ENCODE assay signal across 2 cellular contexts in the genomic region with DNA sequence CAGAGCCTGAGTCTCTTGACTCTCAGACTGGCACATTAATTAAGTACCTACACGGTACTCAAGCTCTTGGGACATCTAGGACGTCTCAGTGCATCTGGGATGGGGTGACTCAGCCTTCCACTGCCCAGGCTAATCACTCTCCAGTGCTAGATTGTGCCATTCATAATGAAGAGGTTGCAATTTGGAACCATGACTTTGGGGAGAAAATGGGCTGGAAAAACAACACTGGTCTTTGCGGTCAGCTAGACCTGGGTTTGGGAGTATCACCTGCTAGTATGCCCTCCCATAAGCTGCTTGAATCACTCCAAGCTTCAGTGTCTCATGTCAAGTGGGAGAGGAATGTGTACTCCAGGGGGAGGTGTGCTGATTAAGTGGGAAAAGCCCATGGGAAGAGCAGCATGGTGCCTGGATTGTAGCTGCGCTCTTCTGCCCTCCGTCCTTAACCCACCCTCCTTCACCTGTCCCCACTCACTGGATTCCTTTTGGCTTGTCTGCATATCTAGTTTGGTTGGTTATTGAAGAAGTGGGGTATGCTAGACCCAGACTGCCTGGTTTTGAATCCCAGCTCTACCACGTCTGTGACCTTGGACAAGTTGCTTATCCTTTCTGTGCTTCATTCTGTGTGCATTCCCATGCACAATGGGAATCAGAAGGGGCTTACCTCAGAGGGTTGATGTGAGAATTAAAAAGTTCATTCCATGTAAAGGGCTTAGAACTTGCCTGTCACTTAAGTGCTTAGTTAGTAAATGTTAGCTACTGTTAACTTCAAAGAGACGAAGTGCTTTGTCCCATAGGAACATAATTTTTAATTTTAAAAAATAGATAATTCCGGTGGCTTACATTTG.
TF ChIP-seq lines count a peak whose summit lies in the region.

No MANE protein-coding gene starts in this region.

TF ChIP-seq in HepG2, 621 proteins besides CTCF, POLR2A, EP300 and RAD21:
- no peak for TF ChIP-seq ZSCAN5A (CRISPR knock-in tag; IDR thresholded peaks at IDR 0.05; ENCODE audit: borderline replicate concordance)
- TF ChIP-seq ZNF432 (CRISPR knock-in tag; IDR thresholded peaks at IDR 0.05; ENCODE audit: borderline replicate concordance), result no peak
- TF ChIP-seq SRSF9 (IDR thresholded peaks at IDR 0.05; ENCODE audit: borderline replicate concordance, insufficient read depth, low read depth, low read length, poor library complexity, severe bottlenecking), result no peak
- no peak for TF ChIP-seq ZNF550 (CRISPR knock-in tag; IDR thresholded peaks at IDR 0.05; ENCODE audit: borderline replicate concordance)
- no peak for TF ChIP-seq ZMYM2 (CRISPR knock-in tag; IDR thresholded peaks at IDR 0.05)
- no peak for TF ChIP-seq CREB1 (IDR thresholded peaks at IDR 0.05)
- no peak for TF ChIP-seq CREB1 (CRISPR knock-in tag; IDR thresholded peaks at IDR 0.05)
- no peak for TF ChIP-seq KMT2B (CRISPR knock-in tag; IDR thresholded peaks at IDR 0.05)
- TF ChIP-seq ZNF501 (CRISPR knock-in tag; IDR thresholded peaks at IDR 0.05), result no peak
- TF ChIP-seq NR3C1 (CRISPR knock-in tag; IDR thresholded peaks at IDR 0.05), result no peak
- no peak for TF ChIP-seq SYNCRIP (IDR thresholded peaks at IDR 0.05; ENCODE audit: insufficient read depth, low read depth, low read length)
- no peak for TF ChIP-seq RFXANK (CRISPR knock-in tag; IDR thresholded peaks at IDR 0.05)
- no peak for TF ChIP-seq THRA (CRISPR knock-in tag; IDR thresholded peaks at IDR 0.05; ENCODE audit: borderline replicate concordance)
- TF ChIP-seq ZNF496 (CRISPR knock-in tag; IDR thresholded peaks at IDR 0.05; ENCODE audit: insufficient replicate concordance), result no peak
TF ChIP-seq in HepG2: peak in this region for 0.

TF ChIP-seq in SK-N-SH, 30 proteins besides CTCF, POLR2A, EP300 and RAD21:
- TF ChIP-seq MXI1 (IDR thresholded peaks at IDR 0.05; ENCODE audit: low read depth, low read length) (no peak), FOXJ3 (CRISPR knock-in tag; IDR thresholded peaks at IDR 0.05) (no peak), TCF12 (IDR thresholded peaks at IDR 0.05) (peak; percentile 50), CHD2 (IDR thresholded peaks at IDR 0.05; ENCODE audit: low read length, partially characterized antibody) (no peak), NFIC (IDR thresholded peaks at IDR 0.05; ENCODE audit: borderline replicate concordance) (no peak), PBX3 (IDR thresholded peaks at IDR 0.05) (peak; percentile 69), MEF2A (IDR thresholded peaks at IDR 0.05; ENCODE audit: borderline replicate concordance, low read depth) (no peak), ELF1 (IDR thresholded peaks at IDR 0.05) (no peak), FOSL2 (IDR thresholded peaks at IDR 0.05; ENCODE audit: borderline replicate concordance, low read depth) (peak; percentile 68; the same call in 1 of the 2 replicates), JUND (IDR thresholded peaks at IDR 0.05) (peak; percentile 54)
- TF ChIP-seq, protein P1, sequence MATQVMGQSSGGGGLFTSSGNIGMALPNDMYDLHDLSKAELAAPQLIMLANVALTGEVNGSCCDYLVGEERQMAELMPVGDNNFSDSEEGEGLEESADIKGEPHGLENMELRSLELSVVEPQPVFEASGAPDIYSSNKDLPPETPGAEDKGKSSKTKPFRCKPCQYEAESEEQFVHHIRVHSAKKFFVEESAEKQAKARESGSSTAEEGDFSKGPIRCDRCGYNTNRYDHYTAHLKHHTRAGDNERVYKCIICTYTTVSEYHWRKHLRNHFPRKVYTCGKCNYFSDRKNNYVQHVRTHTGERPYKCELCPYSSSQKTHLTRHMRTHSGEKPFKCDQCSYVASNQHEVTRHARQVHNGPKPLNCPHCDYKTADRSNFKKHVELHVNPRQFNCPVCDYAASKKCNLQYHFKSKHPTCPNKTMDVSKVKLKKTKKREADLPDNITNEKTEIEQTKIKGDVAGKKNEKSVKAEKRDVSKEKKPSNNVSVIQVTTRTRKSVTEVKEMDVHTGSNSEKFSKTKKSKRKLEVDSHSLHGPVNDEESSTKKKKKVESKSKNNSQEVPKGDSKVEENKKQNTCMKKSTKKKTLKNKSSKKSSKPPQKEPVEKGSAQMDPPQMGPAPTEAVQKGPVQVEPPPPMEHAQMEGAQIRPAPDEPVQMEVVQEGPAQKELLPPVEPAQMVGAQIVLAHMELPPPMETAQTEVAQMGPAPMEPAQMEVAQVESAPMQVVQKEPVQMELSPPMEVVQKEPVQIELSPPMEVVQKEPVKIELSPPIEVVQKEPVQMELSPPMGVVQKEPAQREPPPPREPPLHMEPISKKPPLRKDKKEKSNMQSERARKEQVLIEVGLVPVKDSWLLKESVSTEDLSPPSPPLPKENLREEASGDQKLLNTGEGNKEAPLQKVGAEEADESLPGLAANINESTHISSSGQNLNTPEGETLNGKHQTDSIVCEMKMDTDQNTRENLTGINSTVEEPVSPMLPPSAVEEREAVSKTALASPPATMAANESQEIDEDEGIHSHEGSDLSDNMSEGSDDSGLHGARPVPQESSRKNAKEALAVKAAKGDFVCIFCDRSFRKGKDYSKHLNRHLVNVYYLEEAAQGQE (IDR thresholded peaks at IDR 0.05; ENCODE audit: low read depth, low read length), result no peak
- TF ChIP-seq, protein P2, sequence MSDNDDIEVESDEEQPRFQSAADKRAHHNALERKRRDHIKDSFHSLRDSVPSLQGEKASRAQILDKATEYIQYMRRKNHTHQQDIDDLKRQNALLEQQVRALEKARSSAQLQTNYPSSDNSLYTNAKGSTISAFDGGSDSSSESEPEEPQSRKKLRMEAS (IDR thresholded peaks at IDR 0.05; ENCODE audit: low read depth), result no peak
